24 cellular contexts compared by ENCODE assay signal in genomic region chr16:5222770-5223169, GRCh38.
"Had no signal": no experiment of that assay in that cellular context is flagged by ENCODE, and none has a peak within 500 bp of the region (broad histone marks: within the 10 kb centered on the region; RNA-seq: fewer than 3 reads in every experiment).

No MANE protein-coding gene starts in this region.

- ATAC-seq: effector memory CD8-positive, alpha-beta T cell; esophagus mucosa; foreskin keratinocyte; gastrocnemius medialis; gastroesophageal sphincter; heart left ventricle; heart right ventricle had no signal

- H3K9me3 Mint-ChIP-seq: dendritic cell treated with granulocyte-macrophage colony-stimulating factor and Interleukin-4, amounts not matched to agents 40 ng/mL and 50 ng/mL, for 4 days; effector memory CD8-positive, alpha-beta T cell had no signal

- H3K4me3 Mint-ChIP-seq: dendritic cell treated with granulocyte-macrophage colony-stimulating factor and Interleukin-4, amounts not matched to agents 40 ng/mL and 50 ng/mL, for 4 days; effector memory CD8-positive, alpha-beta T cell; endodermal cell had no signal

- H3K4me1 ChIP-seq: colonic mucosa, esophagus muscularis mucosa, esophagus squamous epithelium, foreskin keratinocyte, gastrocnemius medialis, gastroesophageal sphincter, heart left ventricle, heart right ventricle had no signal

- DNase-seq: colonic mucosa; cortex of kidney; dermis blood vessel endothelial cell; dorsolateral prefrontal cortex; effector CD4-positive, alpha-beta T cell; effector CD8-positive, alpha-beta T cell; effector memory CD4-positive, alpha-beta T cell; effector memory CD8-positive, alpha-beta T cell; endodermal cell; erythroblast; esophagus squamous epithelium; foreskin fibroblast; foreskin keratinocyte; foreskin melanocyte; gastrocnemius medialis; glutamatergic neuron; head of caudate nucleus; heart left ventricle; heart right ventricle had no signal

- H3K4me3 ChIP-seq: colonic mucosa, coronary artery, dorsolateral prefrontal cortex, esophagus muscularis mucosa, esophagus squamous epithelium, gastrocnemius medialis, gastroesophageal sphincter, heart left ventricle, heart right ventricle had no signal

- H3K27ac Mint-ChIP-seq: dendritic cell treated with granulocyte-macrophage colony-stimulating factor and Interleukin-4, amounts not matched to agents 40 ng/mL and 50 ng/mL, for 4 days; effector memory CD8-positive, alpha-beta T cell; endodermal cell had no signal

- H3K36me3 ChIP-seq: colonic mucosa, esophagus muscularis mucosa, esophagus squamous epithelium, gastrocnemius medialis, gastroesophageal sphincter, heart left ventricle, heart right ventricle had no signal

- H3K9me3 ChIP-seq: colonic mucosa, esophagus muscularis mucosa, esophagus squamous epithelium, gastrocnemius medialis, gastroesophageal sphincter, heart left ventricle had no signal

- H3K4me1 Mint-ChIP-seq: endodermal cell had no signal
